33 cellular contexts compared by ENCODE assay signal in genomic region chr5:419970-420369, GRCh38. TPM values are rescaled to one million over a fixed set of nuclear protein-coding genes. Genes with fewer than 3 reads are reported as not detected.
DNase-seq lines count a peak whose midpoint lies in the region; ATAC-seq and TF ChIP-seq lines count a peak whose summit lies in the region.
"Had no signal": no experiment of that assay in that cellular context is flagged by ENCODE, and none has a peak within 500 bp of the region (broad histone marks: within the 10 kb centered on the region; RNA-seq: fewer than 3 reads in every experiment).

No MANE protein-coding gene starts in this region.

- H3K36me3 ChIP-seq in left lung (no peaks in the 10 kb centered on the region), smooth muscle cell (ENCODE audit: low read depth) (no peaks in the 10 kb centered on the region)
- H3K36me3 ChIP-seq: heart left ventricle, Peyer's patch, thoracic aorta, vagina had no signal

- POLR2A ChIA-PET in activated naive CD8-positive, alpha-beta T cell treated with anti-CD3 and anti-CD28 coated beads, Interleukin-2, amount 10 ng/mL, durations not matched to agents 7 days and 5 days (lab: Charles Lee) = no interaction called here

- TF ChIP-seq CTCF in left lung (IDR thresholded peaks at IDR 0.05) = no peak
- no peak for TF ChIP-seq CTCF in smooth muscle cell (IDR thresholded peaks at IDR 0.05; ENCODE audit: borderline replicate concordance, insufficient read depth, poor library complexity, severe bottlenecking)
- no peak for TF ChIP-seq CTCF in GM13977 (IDR thresholded peaks at IDR 0.05; ENCODE audit: extremely low read depth, insufficient read depth, missing control alignments)

- H3K27me3 ChIP-seq in left lung (no peaks in the 10 kb centered on the region), smooth muscle cell (ENCODE audit: low read depth) (no peaks in the 10 kb centered on the region)
- H3K27me3 ChIP-seq: body of pancreas, Peyer's patch, vagina had no signal

- WGBS in smooth muscle cell (ENCODE audit: low lambda C conversion rate) = 71% methylated on average over 12 of the region's 12 CpGs

- no peak overlapping the region for H3K4me3 ChIP-seq in left lung
- H3K4me3 ChIP-seq in smooth muscle cell = no peak overlapping the region
- H3K4me3 ChIP-seq: body of pancreas, GM23248, heart left ventricle, lung, Peyer's patch, thoracic aorta, vagina had no signal

- DNase-seq in activated CD4-positive, CD25-positive, alpha-beta regulatory T cell treated with anti-CD3 and anti-CD28 coated beads, Interleukin-2, amount 50 U/mL, for 72 hours = peak; percentile 26
- DNase-seq in activated naive CD8-positive, alpha-beta T cell treated with anti-CD3 and anti-CD28 coated beads, Interleukin-2, amount 10 ng/mL, durations not matched to agents 7 days and 5 days = no peak
- DNase-seq in left lung (no peak), smooth muscle cell (lab: John Stamatoyannopoulos, UW; ENCODE audit: unreplicated experiment) (no peak), DMS53 treated with DMSO at 0.1 percent for 48 hours (lab: John Stamatoyannopoulos, UW; ENCODE audit: unreplicated experiment) (no peak), GM13977 (ENCODE audit: low spot score) (no peak)
- DNase-seq: activated B cell treated with CpG ODN at 0.5 μM for 24 hours; activated CD4-positive, alpha-beta T cell treated with anti-CD3 and anti-CD28 coated beads, Interleukin-2, amount 50 U/mL, for 4 hours; body of pancreas; CD4-positive, CD25-positive, alpha-beta regulatory T cell; cerebellar nuclear complex; GM23248; kidney glomerular epithelial cell; NCI-H1092 treated with DMSO at 0.1 percent for 48 hours; NCI-H187 treated with DMSO at 0.1 percent for 48 hours; NCI-H2171 treated with DMSO at 0.1 percent for 48 hours; NCI-H526; nephron progenitor cell; NK-92 treated with Interleukin-12 subunit alpha and Interleukin-12 subunit beta, amount 100 ng/mL, for 24 hours; SIG-M5; stimulated activated CD4-positive, alpha-beta T cell treated with anti-CD3 and anti-CD28 coated beads, Interleukin-15, amount 100 ng/mL, for 24 hours; SW 1271 had no signal

- H3K36me3 Mint-ChIP-seq in activated naive CD8-positive, alpha-beta T cell treated with anti-CD3 and anti-CD28 coated beads, Interleukin-2, amount 10 ng/mL, durations not matched to agents 7 days and 5 days = peaks cover 5% of the 10 kb centered on the region
- H3K36me3 Mint-ChIP-seq: CD4-positive, CD25-positive, alpha-beta regulatory T cell had no signal

- H3K27ac ChIP-seq in left lung = no peak overlapping the region
- peak overlapping the region; percentile 89 for H3K27ac ChIP-seq in smooth muscle cell (ENCODE audit: low read depth)
- H3K27ac ChIP-seq: 22Rv1, body of pancreas, GM23248, heart left ventricle, Peyer's patch, thoracic aorta, vagina had no signal

- H3K9me3 ChIP-seq in left lung (no peaks in the 10 kb centered on the region), smooth muscle cell (replicated peaks; ENCODE audit: low read depth) (no peaks in the 10 kb centered on the region)
- H3K9me3 ChIP-seq: body of pancreas, heart left ventricle, Peyer's patch, thoracic aorta, vagina had no signal

- no peak for ATAC-seq in activated CD4-positive, CD25-positive, alpha-beta regulatory T cell treated with anti-CD3 and anti-CD28 coated beads, Interleukin-2, amount 50 U/mL, for 24 hours
- ATAC-seq in activated naive CD8-positive, alpha-beta T cell treated with anti-CD3 and anti-CD28 coated beads, Interleukin-2, amount 10 ng/mL, durations not matched to agents 7 days and 5 days (ENCODE audit: low read depth) = no peak
- peak; percentile 23 for ATAC-seq in left lung
- ATAC-seq in HG03432 (IDR thresholded peaks at IDR 0.05; ENCODE audit: unreplicated experiment) = no peak
- ATAC-seq: body of pancreas, sciatic nerve had no signal

- H3K27ac Mint-ChIP-seq in activated naive CD8-positive, alpha-beta T cell treated with anti-CD3 and anti-CD28 coated beads, Interleukin-2, amount 10 ng/mL, durations not matched to agents 7 days and 5 days = peak overlapping the region; percentile 9
- H3K27ac Mint-ChIP-seq: activated B cell treated with CpG ODN at 0.5 μM for 24 hours; CD4-positive, CD25-positive, alpha-beta regulatory T cell; nephron progenitor cell; stimulated activated naive CD8-positive, alpha-beta T cell treated with anti-CD3 and anti-CD28 coated beads, Interleukin-15, Interleukin-2, amounts not matched to agents 100 ng/mL and 50 ng/mL, for 24 hours had no signal

- peaks cover 14% of the 10 kb centered on the region for H3K4me1 Mint-ChIP-seq in activated naive CD8-positive, alpha-beta T cell treated with anti-CD3 and anti-CD28 coated beads, Interleukin-2, amount 10 ng/mL, durations not matched to agents 7 days and 5 days
- H3K4me1 Mint-ChIP-seq: CD4-positive, CD25-positive, alpha-beta regulatory T cell had no signal

- H3K9ac ChIP-seq in smooth muscle cell (ENCODE audit: low read depth) = no peak overlapping the region
- H3K9ac ChIP-seq: GM23248 had no signal

- H3F3A ChIP-seq in smooth muscle cell (ENCODE audit: low read depth) = peaks cover 7% of the 10 kb centered on the region

- H3K9me3 Mint-ChIP-seq in activated naive CD8-positive, alpha-beta T cell treated with anti-CD3 and anti-CD28 coated beads, Interleukin-2, amount 10 ng/mL, durations not matched to agents 7 days and 5 days = no peaks in the 10 kb centered on the region
- H3K9me3 Mint-ChIP-seq: activated B cell treated with CpG ODN at 0.5 μM for 24 hours; activated T-helper 1 cell treated with anti-CD3 and anti-CD28 coated beads, Interleukin-12 subunit alpha, Interleukin-12 subunit beta, Interleukin-2, Interleukin-4 antibody, amounts not matched to agents 30 ng/mL and 10 ng/mL and 1 ng/mL, durations not matched to agents 14 hours and 24 hours and 36 hours; nephron progenitor cell; stimulated activated naive CD8-positive, alpha-beta T cell treated with anti-CD3 and anti-CD28 coated beads, Interleukin-15, Interleukin-2, amounts not matched to agents 100 ng/mL and 50 ng/mL, for 24 hours had no signal

- no peak overlapping the region for H2AFZ ChIP-seq in smooth muscle cell (ENCODE audit: low read depth)
- H2AFZ ChIP-seq: GM23248 had no signal

- H3K4me2 ChIP-seq in smooth muscle cell = no peak overlapping the region

- intact Hi-C loops in left lung (cut with DNase I) = no loop called here

- no peak overlapping the region for H3K4me3 Mint-ChIP-seq in activated naive CD8-positive, alpha-beta T cell treated with anti-CD3 and anti-CD28 coated beads, Interleukin-2, amount 10 ng/mL, durations not matched to agents 7 days and 5 days
- H3K4me3 Mint-ChIP-seq: activated B cell treated with CpG ODN at 0.5 μM for 24 hours; activated T-helper 1 cell treated with anti-CD3 and anti-CD28 coated beads, Interleukin-12 subunit alpha, Interleukin-12 subunit beta, Interleukin-2, Interleukin-4 antibody, amounts not matched to agents 30 ng/mL and 10 ng/mL and 1 ng/mL, durations not matched to agents 14 hours and 24 hours and 36 hours; CD4-positive, CD25-positive, alpha-beta regulatory T cell; nephron progenitor cell; stimulated activated naive CD8-positive, alpha-beta T cell treated with anti-CD3 and anti-CD28 coated beads, Interleukin-15, Interleukin-2, amounts not matched to agents 100 ng/mL and 50 ng/mL, for 24 hours had no signal

- H4K20me1 ChIP-seq in smooth muscle cell (ENCODE audit: low read depth) = no peaks in the 10 kb centered on the region

- H3K4me1 ChIP-seq in left lung = no peaks in the 10 kb centered on the region
- peaks cover 19% of the 10 kb centered on the region for H3K4me1 ChIP-seq in smooth muscle cell (ENCODE audit: low read depth)
- H3K4me1 ChIP-seq: body of pancreas, Peyer's patch had no signal

- in situ Hi-C loops in GM13977 (cut with MboI; ENCODE audit: low pct_unique_long_range_greater_than_20kb, low sequenced_read_pairs, unreplicated experiment) = no loop called here

- no peaks in the 10 kb centered on the region for H3K79me2 ChIP-seq in smooth muscle cell (ENCODE audit: low read depth)

- H3K27me3 Mint-ChIP-seq in activated naive CD8-positive, alpha-beta T cell treated with anti-CD3 and anti-CD28 coated beads, Interleukin-2, amount 10 ng/mL, durations not matched to agents 7 days and 5 days = no peaks in the 10 kb centered on the region
- H3K27me3 Mint-ChIP-seq: CD4-positive, CD25-positive, alpha-beta regulatory T cell; stimulated activated naive CD8-positive, alpha-beta T cell treated with anti-CD3 and anti-CD28 coated beads, Interleukin-15, Interleukin-2, amounts not matched to agents 100 ng/mL and 50 ng/mL, for 24 hours had no signal

RNA-seq across cellular contexts. Expression of gene EXOC3, which starts 23.0 kb away (rescaled TPM):
- total RNA-seq in activated naive CD8-positive, alpha-beta T cell treated with anti-CD3 and anti-CD28 coated beads, Interleukin-2, amount 10 ng/mL, durations not matched to agents 7 days and 5 days = 10 to 100 TPM; 72.4 to 77.5 TPM
- 10 to 100 TPM; 43.8 to 58.7 TPM for total RNA-seq in left lung
- total RNA-seq in smooth muscle cell = 22.6 and 30.5 TPM in 2 replicates
- 22.9 and 23.6 TPM in 2 replicates for polyA plus RNA-seq in smooth muscle cell
